8 cellular contexts compared by ENCODE assay signal in the genomic region with DNA sequence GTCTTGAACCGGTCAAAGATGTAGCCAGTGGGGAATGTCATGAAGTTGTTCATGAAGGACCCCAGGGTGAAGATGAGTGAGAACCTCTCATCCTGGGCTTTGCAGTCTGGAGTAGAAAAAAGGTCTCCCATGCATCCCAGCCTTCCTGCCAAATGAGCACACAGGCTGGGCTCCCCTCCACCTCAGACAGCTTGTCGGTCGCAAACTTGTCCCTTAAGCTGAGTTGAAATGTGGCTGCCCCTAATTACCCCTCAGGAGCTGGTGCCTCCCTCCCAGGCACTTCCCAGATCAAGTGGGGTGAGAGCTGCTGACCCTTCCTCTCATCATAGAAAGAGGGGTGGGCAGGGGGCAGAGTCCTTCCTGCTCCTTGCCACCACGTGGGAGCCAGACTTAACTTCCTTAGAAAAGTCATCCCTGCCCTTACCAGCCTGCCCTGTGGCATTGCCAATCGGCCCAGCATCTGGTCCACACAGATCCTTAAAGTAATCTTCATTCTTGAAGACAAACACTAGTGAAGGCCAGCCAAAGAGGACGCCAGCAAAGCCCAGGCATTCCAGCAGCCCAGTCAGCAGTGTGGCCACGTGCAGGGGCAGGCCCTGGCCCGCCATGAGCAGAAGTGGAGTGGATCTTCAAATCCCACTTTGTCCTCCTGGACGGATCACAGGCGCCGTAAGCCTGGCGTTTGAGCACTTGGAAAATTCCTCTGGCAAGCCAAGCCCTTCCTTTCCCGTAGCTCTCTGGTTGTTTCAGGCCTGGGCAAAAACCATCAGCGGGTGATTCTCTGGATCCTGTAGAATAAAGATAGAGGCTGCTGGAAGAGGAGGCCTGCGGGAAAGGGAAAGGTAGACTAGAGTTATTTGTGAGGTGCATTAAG. TPM values are rescaled to one million over a fixed set of nuclear protein-coding genes. Genes with fewer than 3 reads are reported as not detected.
DNase-seq lines count a peak whose midpoint lies in the region; ATAC-seq and TF ChIP-seq lines count a peak whose summit lies in the region.

No MANE protein-coding gene starts in this region.

- H3K9ac ChIP-seq in mucosa of rectum (ENCODE audit: low read depth in 1 of 2, low read length in 2 of 2): peak overlapping the region; percentile 37 to 38

- no peak for ATAC-seq in RWPE2 (ENCODE audit: low read depth)

- no peak overlapping the region for H3K4me3 ChIP-seq in RWPE2 (ENCODE audit: severe bottlenecking)
- H3K4me3 ChIP-seq in ectodermal cell (ENCODE audit: insufficient read depth, low read depth, low read length): peak overlapping the region; percentile 42
- H3K4me3 ChIP-seq in mucosa of rectum (ENCODE audit: low read length in 2 of 2): peak overlapping the region; percentile 54 to 71
- no peak overlapping the region; the same call in 1 of the 2 replicates for H3K4me3 ChIP-seq in HAP-1

- H3K27me3 Mint-ChIP-seq in CD14-positive monocyte (ENCODE audit: low read depth in 3 of 3): peaks cover 0 to 4% (median 2%) of the 10 kb centered on the region in 3 donors

- H3K27ac ChIP-seq in RWPE2 (ENCODE audit: poor library complexity, severe bottlenecking) (peak overlapping the region; percentile 86), ectodermal cell (ENCODE audit: insufficient read depth, low read depth, low read length, poor library complexity, severe bottlenecking) (no peak overlapping the region), mucosa of rectum (ENCODE audit: low read depth in 2 of 2, low read length in 2 of 2) (peak overlapping the region; percentile 69 to 81)

- H3K4me1 Mint-ChIP-seq in CD14-positive monocyte: peaks cover 56% of the 10 kb centered on the region

- H3K9me3 ChIP-seq in RWPE2 (ENCODE audit: severe bottlenecking): no peaks in the 10 kb centered on the region
- no peaks in the 10 kb centered on the region for H3K9me3 ChIP-seq in ectodermal cell (ENCODE audit: control insufficient read depth, low read length)
- H3K9me3 ChIP-seq in mucosa of rectum (ENCODE audit: control insufficient read depth in 2 of 2, low read length in 2 of 2): no peaks in the 10 kb centered on the region
- H3K9me3 ChIP-seq in HAP-1: no peaks in the 10 kb centered on the region

- TF ChIP-seq CTCF in CD14-positive monocyte (IDR thresholded peaks at IDR 0.05) (no peak), RWPE2 (IDR thresholded peaks at IDR 0.05; ENCODE audit: poor library complexity, severe bottlenecking) (no peak)

- H3K36me3 Mint-ChIP-seq in CD14-positive monocyte: peaks cover 41 to 43% of the 10 kb centered on the region in 2 donors

- peak overlapping the region; percentile 96 to 99 (median 98) for H3K27ac Mint-ChIP-seq in CD14-positive monocyte

- in situ Hi-C loops in HAP-1 (cut with MboI; ENCODE audit: low sequenced_read_pairs): no loop called here

- intact Hi-C loops in CD14-positive monocyte (cut with micrococcal nuclease): loop anchor here in 1 of 2 donors (1.0 kb wide), 1 partner anchor 8 kb away; no protein-coding TSS in a partner anchor

- peaks cover 32% of the 10 kb centered on the region for H3K4me1 ChIP-seq in RWPE2 (ENCODE audit: insufficient read depth, poor library complexity, severe bottlenecking)
- H3K4me1 ChIP-seq in ectodermal cell (ENCODE audit: control insufficient read depth, insufficient read depth, low read length): peaks cover 4% of the 10 kb centered on the region
- H3K4me1 ChIP-seq in mucosa of rectum (ENCODE audit: control insufficient read depth in 2 of 2, insufficient read depth in 2 of 2, low read length in 2 of 2): peaks cover 27 to 30% of the 10 kb centered on the region in 2 donors
- H3K4me1 ChIP-seq in HAP-1: peaks cover 10% of the 10 kb centered on the region

- H3K36me3 ChIP-seq in RWPE2 (ENCODE audit: low read depth) (peaks cover 41% of the 10 kb centered on the region), ectodermal cell (ENCODE audit: control insufficient read depth, insufficient read depth, low read length) (no peaks in the 10 kb centered on the region), mucosa of rectum (ENCODE audit: control insufficient read depth in 2 of 2, insufficient read depth in 2 of 2, low read length in 2 of 2) (no peaks in the 10 kb centered on the region), HAP-1 (replicated peaks) (no peaks in the 10 kb centered on the region; the same call in 1 of the 2 replicates)

- 88 to 89% methylated on average over 15 of the region's 15 CpGs for WGBS in ectodermal cell, 2 experiments

- H3K27me3 ChIP-seq in RWPE2 (ENCODE audit: insufficient read depth, poor library complexity, severe bottlenecking) (no peaks in the 10 kb centered on the region), ectodermal cell (ENCODE audit: control insufficient read depth, insufficient read depth, low read length, poor library complexity, severe bottlenecking) (peaks cover 26% of the 10 kb centered on the region), mucosa of rectum (ENCODE audit: control insufficient read depth in 2 of 2, insufficient read depth in 2 of 2, low read length in 2 of 2) (no peaks in the 10 kb centered on the region), HAP-1 (ENCODE audit: low read depth) (no peaks in the 10 kb centered on the region)

- DNase-seq in CD14-positive monocyte (ENCODE audit: low spot score): no peak
- DNase-seq in RWPE2 (ENCODE audit: low spot score): no peak
- DNase-seq in HuH-7 (ENCODE audit: low spot score): no peak
- DNase-seq in iPS-NIHi7 (ENCODE audit: extremely low spot score): no peak
- no peak for DNase-seq in HAP-1 (ENCODE audit: low spot score in 2 of 2)
- DNase-seq in NCI-H748 treated with DMSO at 0.1 percent for 48 hours (lab: John Stamatoyannopoulos, UW): no peak

- H3K4me3 Mint-ChIP-seq in CD14-positive monocyte: peak overlapping the region; percentile 83 to 89

- no peaks in the 10 kb centered on the region for H3K9me3 Mint-ChIP-seq in CD14-positive monocyte

RNA-seq across cellular contexts. Expression of gene SLC43A3, which starts 1.1 kb away (rescaled TPM):
- 100 to 1,000 TPM; 109 to 116 TPM for polyA plus RNA-seq in CD14-positive monocyte
- 17.3 TPM for polyA plus RNA-seq in ectodermal cell (2013, experiment 1 of 4)
- 16.3 TPM for polyA plus RNA-seq in ectodermal cell (2013, experiment 2 of 4)
- polyA plus RNA-seq in ectodermal cell (2013, experiment 3 of 4): 10.4 TPM
- polyA plus RNA-seq in ectodermal cell (2013, experiment 4 of 4): 11.9 TPM

RNA-seq across cellular contexts. Expression of gene RTN4RL2, which starts 34.5 kb away (rescaled TPM):
- under 1 TPM; 0.40 to 0.53 TPM for polyA plus RNA-seq in CD14-positive monocyte
- 13.9 TPM for polyA plus RNA-seq in ectodermal cell (2013, experiment 1 of 4)
- polyA plus RNA-seq in ectodermal cell (2013, experiment 2 of 4): 10.3 TPM
- polyA plus RNA-seq in ectodermal cell (2013, experiment 3 of 4): 9.9 TPM
- polyA plus RNA-seq in ectodermal cell (2013, experiment 4 of 4): 9.9 TPM

RNA-seq across cellular contexts. Expression of gene PRG2, which starts 35.4 kb away (rescaled TPM):
- polyA plus RNA-seq in CD14-positive monocyte: not detected
- 0.43 TPM for polyA plus RNA-seq in ectodermal cell (2013, experiment 1 of 4)
- not detected for polyA plus RNA-seq in ectodermal cell (2013, experiment 2 of 4)
- polyA plus RNA-seq in ectodermal cell (2013, experiment 3 of 4): not detected
- polyA plus RNA-seq in ectodermal cell (2013, experiment 4 of 4): not detected

RNA-seq across cellular contexts. Expression of gene PRG3, which starts 44.9 kb away (rescaled TPM):
- not detected for polyA plus RNA-seq in CD14-positive monocyte
- not detected for polyA plus RNA-seq in ectodermal cell (2013, experiment 1 of 4)
- polyA plus RNA-seq in ectodermal cell (2013, experiment 2 of 4): not detected
- polyA plus RNA-seq in ectodermal cell (2013, experiment 3 of 4): not detected
- not detected for polyA plus RNA-seq in ectodermal cell (2013, experiment 4 of 4)

Comparison
In these comparisons a context has a peak if more than half of its experiments do, and no peak if none do; other contexts are left out.
1. H3K4me3 ChIP-seq: peak in ectodermal cell (single experiment) and mucosa of rectum (2 of 2); none in RWPE2 (single experiment) and HAP-1 (single experiment).